Comparison of ENCODE assay signal across 14 cellular contexts in genomic region chr4:143438710-143439109, GRCh38.
"Had no signal": no experiment of that assay in that cellular context is flagged by ENCODE, and none has a peak within 500 bp of the region (broad histone marks: within the 10 kb centered on the region; RNA-seq: fewer than 3 reads in every experiment).

No MANE protein-coding gene starts in this region.

- H3K9me3 ChIP-seq: adrenal gland, body of pancreas, prostate gland, right lobe of liver, suprapubic skin, upper lobe of left lung had no signal

- H3K36me3 ChIP-seq: adrenal gland, prostate gland, right lobe of liver had no signal

- H3K27me3 ChIP-seq: adrenal gland, body of pancreas, foreskin keratinocyte, right lobe of liver, suprapubic skin, upper lobe of left lung had no signal

- DNase-seq: activated naive CD4-positive, alpha-beta T cell treated with anti-CD3 and anti-CD28 coated beads, Interleukin-2, amount 50 U/mL, for 16 hours; activated T-cell treated with anti-CD3 and anti-CD28 coated beads, Interleukin-2, amount 50 U/mL, for 1 hour; adrenal gland; body of pancreas; foreskin keratinocyte; immature natural killer cell; mammary epithelial cell; nucleus accumbens; right lobe of liver; stimulated activated naive CD4-positive, alpha-beta T cell treated with Interleukin-2 at 50 U/mL for 16 hours; T-helper 17 cell; upper lobe of left lung had no signal

- H3K27ac ChIP-seq: adrenal gland, body of pancreas, foreskin keratinocyte, prostate gland, right lobe of liver, suprapubic skin, upper lobe of left lung had no signal

- H3K4me1 ChIP-seq: adrenal gland, body of pancreas, foreskin keratinocyte, prostate gland, right lobe of liver, suprapubic skin had no signal

- H3K4me3 ChIP-seq: adrenal gland, body of pancreas, prostate gland, right lobe of liver, suprapubic skin, upper lobe of left lung had no signal
